3 cellular contexts compared by ENCODE assay signal in genomic region chr2:43276517-43276931, GRCh38.
A peak's percentile ranks its signal among the peaks of the same experiment; 100 is the strongest.
TF ChIP-seq lines count a peak whose summit lies in the region.

No MANE protein-coding gene starts in this region.

TF ChIP-seq in HCT116, 20 proteins besides CTCF, POLR2A, EP300 and RAD21 (continues in another document):
- TF ChIP-seq CEBPB (IDR thresholded peaks at IDR 0.05; ENCODE audit: low read depth) = no peak
- no peak for TF ChIP-seq JUND (IDR thresholded peaks at IDR 0.05)
- TF ChIP-seq REST (IDR thresholded peaks at IDR 0.05; ENCODE audit: low read depth) = no peak
- TF ChIP-seq EZH2 (IDR thresholded peaks at IDR 0.05) = no peak
- no peak for TF ChIP-seq FOSL1 (IDR thresholded peaks at IDR 0.05; ENCODE audit: low read depth)
- TF ChIP-seq CBX3 (IDR thresholded peaks at IDR 0.05; ENCODE audit: low read depth) = no peak
- TF ChIP-seq POLR2AphosphoS5 (IDR thresholded peaks at IDR 0.05; ENCODE audit: low read depth, low read length) = no peak
- TF ChIP-seq ELF1 (IDR thresholded peaks at IDR 0.05; ENCODE audit: borderline replicate concordance, low read depth) = no peak; the same call in 1 of the 2 replicates
- no peak for TF ChIP-seq ZBTB33 (IDR thresholded peaks at IDR 0.05; ENCODE audit: extremely low read depth, insufficient replicate concordance, low read length)
- no peak for TF ChIP-seq ATF3 (IDR thresholded peaks at IDR 0.05)
- no peak for TF ChIP-seq EZH2phosphoT487 (IDR thresholded peaks at IDR 0.05; ENCODE audit: borderline replicate concordance)
- no peak for TF ChIP-seq YY1 (IDR thresholded peaks at IDR 0.05; ENCODE audit: extremely low read depth, insufficient replicate concordance, low read depth, low read length)
- TF ChIP-seq MAX (IDR thresholded peaks at IDR 0.05) = no peak
- no peak for TF ChIP-seq ZNF274 (IDR thresholded peaks at IDR 0.05; ENCODE audit: low read depth, low read length)
- no peak for TF ChIP-seq SP1 (IDR thresholded peaks at IDR 0.05; ENCODE audit: low read depth)
- TF ChIP-seq EGR1 (IDR thresholded peaks at IDR 0.05; ENCODE audit: low read depth) = no peak
- TF ChIP-seq TCF7L2 (IDR thresholded peaks at IDR 0.05; ENCODE audit: borderline replicate concordance, extremely low read depth, insufficient read depth, insufficient read length) = no peak

TF ChIP-seq in liver, 16 proteins besides CTCF, POLR2A, EP300 and RAD21:
- TF ChIP-seq ATF3 (IDR thresholded peaks at IDR 0.05) (no peak), TAF1 (conservative IDR thresholded peaks at IDR 0.05) (no peak), HNF4A (conservative IDR thresholded peaks at IDR 0.05) (peak; percentile 33 to 53), NR2F2 (IDR thresholded peaks at IDR 0.05) (peak; percentile 70), RXRA (IDR thresholded peaks at IDR 0.05) (peak; percentile 17 to 19), JUND (IDR thresholded peaks at IDR 0.05) (no peak), SP1 (IDR thresholded peaks at IDR 0.05) (no peak), REST (IDR thresholded peaks at IDR 0.05) (no peak), FOXA1 (IDR thresholded peaks at IDR 0.05) (no peak), HNF4G (IDR thresholded peaks at IDR 0.05) (no peak)

TF ChIP-seq in HEK293T, 16 proteins besides CTCF, POLR2A, EP300 and RAD21 (continued from another document):
- no peak for TF ChIP-seq PKNOX1 (IDR thresholded peaks at IDR 0.05)
- no peak for TF ChIP-seq ARNT (IDR thresholded peaks at IDR 0.05)
- TF ChIP-seq HDGF (IDR thresholded peaks at IDR 0.05; ENCODE audit: borderline replicate concordance) = no peak
- no peak for TF ChIP-seq FOXM1 (IDR thresholded peaks at IDR 0.05; ENCODE audit: borderline replicate concordance)
- TF ChIP-seq NFRKB (IDR thresholded peaks at IDR 0.05) = no peak
- no peak for TF ChIP-seq BHLHE40 (IDR thresholded peaks at IDR 0.05; ENCODE audit: borderline replicate concordance)
- no peak for TF ChIP-seq L3MBTL2 (conservative IDR thresholded peaks at IDR 0.05)
